12 cellular contexts compared by ENCODE assay signal in genomic region chr18:9096013-9096383, GRCh38. TPM values are rescaled to one million over a fixed set of nuclear protein-coding genes. Genes with fewer than 3 reads are reported as not detected.
A peak's percentile ranks its signal among the peaks of the same experiment; 100 is the strongest.
DNase-seq lines count a peak whose midpoint lies in the region; ATAC-seq lines count a peak whose summit lies in the region.
"Had no signal": no experiment of that assay in that cellular context is flagged by ENCODE, and none has a peak within 500 bp of the region (broad histone marks: within the 10 kb centered on the region; RNA-seq: fewer than 3 reads in every experiment).

No MANE protein-coding gene starts in this region.

- H3K4me2 ChIP-seq in mesendoderm (ENCODE audit: low read length), result no peak overlapping the region

- H2BK120ac ChIP-seq in mesendoderm (ENCODE audit: low read depth, low read length), result no peak overlapping the region

- no peak overlapping the region for H3K4ac ChIP-seq in mesendoderm (ENCODE audit: low read depth, low read length)

- H3K36me3 Mint-ChIP-seq in activated CD4-positive, alpha-beta memory T cell treated with anti-CD3 and anti-CD28 coated beads for 36 hours, result peaks cover under 1% of the 10 kb centered on the region
- no peaks in the 10 kb centered on the region for H3K36me3 Mint-ChIP-seq in naive thymus-derived CD8-positive, alpha-beta T cell

- no peak overlapping the region for H3K56ac ChIP-seq in mesendoderm (ENCODE audit: low read length)

- H3K27me3 ChIP-seq in mesendoderm (ENCODE audit: insufficient read depth, low read length, poor library complexity), result no peaks in the 10 kb centered on the region
- H3K27me3 ChIP-seq: dorsolateral prefrontal cortex had no signal

- peak overlapping the region; percentile 68 for H3K4me3 Mint-ChIP-seq in activated CD4-positive, alpha-beta memory T cell treated with anti-CD3 and anti-CD28 coated beads for 36 hours
- H3K4me3 Mint-ChIP-seq in naive thymus-derived CD8-positive, alpha-beta T cell, result peak overlapping the region in 9 of 10 donors; percentile 0 to 75 (median 72)

- H3K27me3 Mint-ChIP-seq in activated CD4-positive, alpha-beta memory T cell treated with anti-CD3 and anti-CD28 coated beads for 36 hours, result no peaks in the 10 kb centered on the region
- H3K27me3 Mint-ChIP-seq in naive thymus-derived CD8-positive, alpha-beta T cell, result no peaks in the 10 kb centered on the region

- no peak overlapping the region for H4K5ac ChIP-seq in mesendoderm (ENCODE audit: low read length)

- no peaks in the 10 kb centered on the region for H3K9me3 Mint-ChIP-seq in activated CD4-positive, alpha-beta memory T cell treated with anti-CD3 and anti-CD28 coated beads for 36 hours
- H3K9me3 Mint-ChIP-seq in naive thymus-derived CD8-positive, alpha-beta T cell, result no peaks in the 10 kb centered on the region

- H3K79me2 ChIP-seq in mesendoderm (ENCODE audit: control insufficient read depth, insufficient read depth, low read length), result no peaks in the 10 kb centered on the region

- no peak overlapping the region for H3K18ac ChIP-seq in mesendoderm (ENCODE audit: low read length)

- H2AK5ac ChIP-seq in mesendoderm (ENCODE audit: low read length), result no peak overlapping the region

- no peak overlapping the region for H2BK15ac ChIP-seq in mesendoderm (replicated peaks; ENCODE audit: low read depth)

- no peaks in the 10 kb centered on the region for H3K36me3 ChIP-seq in mesendoderm (ENCODE audit: control insufficient read depth, insufficient read depth, low read length)
- H3K36me3 ChIP-seq: lower lobe of right lung had no signal

- whole genome bisulfite sequencing in mesendoderm (ENCODE audit: extremely low coverage, insufficient coverage, low lambda C conversion rate), result 100% methylated on average over 1 of the region's 3 CpGs

- peaks cover 66% of the 10 kb centered on the region for H3K4me1 Mint-ChIP-seq in activated CD4-positive, alpha-beta memory T cell treated with anti-CD3 and anti-CD28 coated beads for 36 hours (ENCODE audit: low read depth)
- H3K4me1 Mint-ChIP-seq in naive thymus-derived CD8-positive, alpha-beta T cell, result peaks cover 17 to 46% (median 37%) of the 10 kb centered on the region in 4 donors

- ATAC-seq in GM18511 (IDR thresholded peaks at IDR 0.05; ENCODE audit: unreplicated experiment) (peak; percentile 12), GM21717 (IDR thresholded peaks at IDR 0.05; ENCODE audit: unreplicated experiment) (peak; percentile 12), HG03469 (IDR thresholded peaks at IDR 0.05; ENCODE audit: unreplicated experiment) (no peak)
- ATAC-seq in naive thymus-derived CD8-positive, alpha-beta T cell, result no peak

- DNase-seq in activated CD4-positive, alpha-beta memory T cell treated with anti-CD3 and anti-CD28 coated beads for 36 hours, result no peak
- DNase-seq in naive thymus-derived CD8-positive, alpha-beta T cell, result no peak
- DNase-seq in mesendoderm (no peak), NCI-H82 treated with DMSO at 0.1 percent for 48 hours (lab: John Stamatoyannopoulos, UW; ENCODE audit: unreplicated experiment) (no peak), OCI-M2 (lab: John Stamatoyannopoulos, UW; ENCODE audit: unreplicated experiment) (no peak)
- DNase-seq: dorsolateral prefrontal cortex, lower lobe of right lung, NCI-H2107, PC-9 had no signal

- H3K23ac ChIP-seq in mesendoderm (ENCODE audit: low read length), result no peak overlapping the region

- CTCF ChIA-PET in activated CD4-positive, alpha-beta memory T cell treated with anti-CD3 and anti-CD28 coated beads for 36 hours (lab: Charles Lee), result interaction anchor here (0.7 to 3.8 kb wide), 3 partner anchors 13 to 84 kb away, joined by 3 to 22 read pairs (median 3); no protein-coding TSS in a partner anchor

- no peak overlapping the region for H4K8ac ChIP-seq in mesendoderm (ENCODE audit: low read depth, low read length)

- H3K4me1 ChIP-seq in mesendoderm (ENCODE audit: control insufficient read depth, low read depth, low read length), result no peaks in the 10 kb centered on the region

- intact Hi-C loops in activated CD4-positive, alpha-beta memory T cell treated with anti-CD3 and anti-CD28 coated beads for 36 hours (cut with micrococcal nuclease), result loop anchor here (10.0 kb wide), 1 partner anchor 819 kb away; the partner anchor contains the start of gene VAPA

- H3K27ac ChIP-seq in mesendoderm (ENCODE audit: low read depth, low read length), result no peak overlapping the region
- H3K27ac ChIP-seq: lower lobe of right lung, PC-9 had no signal

- no peak overlapping the region for H2BK5ac ChIP-seq in mesendoderm (ENCODE audit: low read length)

- POLR2A ChIA-PET in activated CD4-positive, alpha-beta memory T cell treated with anti-CD3 and anti-CD28 coated beads for 36 hours (lab: Charles Lee), result interaction anchor here (0.9 to 8.3 kb wide), 6 partner anchors 8 to 41 kb away, joined by 5 to 149 read pairs (median 31); partner anchors contain the start of genes ANKRD12 and NDUFV2
- POLR2A ChIA-PET in naive thymus-derived CD8-positive, alpha-beta T cell (lab: Charles Lee), result interaction anchor here (13.6 kb wide), 1 partner anchor 41 kb away, joined by 254 read pairs; the partner anchor contains the start of gene ANKRD12

- peak overlapping the region; percentile 100 for H3K27ac Mint-ChIP-seq in activated CD4-positive, alpha-beta memory T cell treated with anti-CD3 and anti-CD28 coated beads for 36 hours
- H3K27ac Mint-ChIP-seq in naive thymus-derived CD8-positive, alpha-beta T cell, result peak overlapping the region; percentile 87 to 97 (median 94)

- no peak overlapping the region for H3K9ac ChIP-seq in mesendoderm (ENCODE audit: low read length)

- no peak overlapping the region for H3K4me3 ChIP-seq in mesendoderm (ENCODE audit: low read length)
- H3K4me3 ChIP-seq: dorsolateral prefrontal cortex, lower lobe of right lung, PC-9 had no signal

- no peaks in the 10 kb centered on the region for H3K79me1 ChIP-seq in mesendoderm (ENCODE audit: low read length)

RNA-seq across cellular contexts. Expression of gene NDUFV2, which starts 6.5 kb away (rescaled TPM):
- total RNA-seq in activated CD4-positive, alpha-beta memory T cell treated with anti-CD3 and anti-CD28 coated beads for 36 hours, result 100 to 1,000 TPM; 535 to 552 TPM
- 100 to 1,000 TPM; 149 to 166 TPM for total RNA-seq in naive thymus-derived CD8-positive, alpha-beta T cell
- polyA plus RNA-seq in naive thymus-derived CD8-positive, alpha-beta T cell, result 100 to 1,000 TPM; 106 to 155 (median 128) TPM
- polyA plus RNA-seq in mesendoderm (2013, experiment 1 of 2), result 248 TPM
- polyA plus RNA-seq in mesendoderm (2013, experiment 2 of 2), result 246 TPM

RNA-seq across cellular contexts. Expression of gene ANKRD12, which starts 40.6 kb away (rescaled TPM):
- 10 to 100 TPM; 77.8 to 83.9 TPM for total RNA-seq in activated CD4-positive, alpha-beta memory T cell treated with anti-CD3 and anti-CD28 coated beads for 36 hours
- total RNA-seq in naive thymus-derived CD8-positive, alpha-beta T cell, result 100 to 1,000 TPM; 198 to 212 TPM
- 10 to 100 TPM; 15.7 to 70.4 (median 26.3) TPM for polyA plus RNA-seq in naive thymus-derived CD8-positive, alpha-beta T cell
- polyA plus RNA-seq in mesendoderm (2013, experiment 1 of 2), result 29.0 TPM
- 27.7 TPM for polyA plus RNA-seq in mesendoderm (2013, experiment 2 of 2)

Comparison
In these comparisons a context has a peak if more than half of its experiments do, and no peak if none do; other contexts are left out.
1. ATAC-seq: peak in GM18511 (single experiment) and GM21717 (single experiment); none in naive thymus-derived CD8-positive, alpha-beta T cell (0 of 2) and HG03469 (single experiment).